ENCODE assay signal across 1 cellular context in the genomic region with DNA sequence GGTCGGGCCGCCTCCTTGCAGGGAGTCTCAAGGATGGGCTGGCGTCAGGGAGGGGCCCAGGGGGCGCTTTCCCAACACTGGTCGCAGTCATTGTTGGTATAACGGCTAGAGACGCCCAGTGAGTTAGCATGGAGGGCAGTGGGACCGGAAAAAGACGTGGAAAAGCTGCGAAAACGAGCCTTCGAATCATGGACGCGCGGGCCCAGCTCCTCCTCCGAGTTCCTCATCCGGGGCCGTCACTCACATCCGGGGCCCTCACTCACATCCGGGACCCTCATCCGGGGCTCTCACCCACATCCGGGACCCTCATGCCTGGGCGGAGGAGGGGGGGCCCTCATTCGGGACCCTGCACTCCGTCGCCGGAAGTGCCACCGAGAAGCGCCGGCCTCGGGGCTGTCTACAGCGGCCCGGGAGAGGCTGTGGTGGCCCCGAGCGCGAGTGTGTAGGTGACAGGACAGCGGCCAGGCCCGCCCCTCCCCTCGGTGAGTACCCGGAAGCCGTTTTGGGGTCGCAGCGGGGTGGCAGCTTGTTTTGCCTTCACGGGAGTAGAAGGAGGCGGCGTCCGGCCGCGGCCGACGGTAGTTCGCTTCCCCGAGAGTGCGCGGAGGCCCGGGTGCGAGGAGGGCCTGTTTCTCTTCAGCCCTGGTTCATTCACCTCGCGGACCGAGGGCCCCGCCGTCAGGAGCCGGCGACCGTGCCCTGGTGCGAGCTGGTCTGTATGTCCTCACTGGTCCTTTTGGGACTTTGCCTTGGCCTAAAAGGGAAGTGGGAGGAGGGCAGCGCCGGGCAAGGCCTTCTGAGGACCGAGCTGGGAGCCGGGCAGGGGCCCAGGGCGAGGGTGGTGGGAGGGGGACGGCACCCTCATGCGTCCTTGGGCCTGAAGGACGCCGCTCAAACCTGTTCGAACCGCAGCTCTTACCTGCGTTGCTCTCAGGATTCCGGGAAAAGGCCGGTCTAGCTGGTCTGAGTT.
TF ChIP-seq lines count a peak whose summit lies in the region.

A gene with protein sequence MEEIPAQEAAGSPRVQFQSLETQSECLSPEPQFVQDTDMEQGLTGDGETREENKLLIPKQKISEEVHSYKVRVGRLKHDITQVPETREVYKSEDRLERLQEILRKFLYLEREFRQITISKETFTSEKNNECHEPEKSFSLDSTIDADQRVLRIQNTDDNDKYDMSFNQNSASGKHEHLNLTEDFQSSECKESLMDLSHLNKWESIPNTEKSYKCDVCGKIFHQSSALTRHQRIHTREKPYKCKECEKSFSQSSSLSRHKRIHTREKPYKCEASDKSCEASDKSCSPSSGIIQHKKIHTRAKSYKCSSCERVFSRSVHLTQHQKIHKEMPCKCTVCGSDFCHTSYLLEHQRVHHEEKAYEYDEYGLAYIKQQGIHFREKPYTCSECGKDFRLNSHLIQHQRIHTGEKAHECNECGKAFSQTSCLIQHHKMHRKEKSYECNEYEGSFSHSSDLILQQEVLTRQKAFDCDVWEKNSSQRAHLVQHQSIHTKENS (plus strand): TSS at position 337 of the 970 bp plus-strand sequence. CDS start 1,918 bp downstream, outside the sequence.

TF ChIP-seq in K562, 482 proteins besides CTCF, POLR2A, EP300 and RAD21 (continued from another document and continues in another):
- TF ChIP-seq IRF2 (CRISPR knock-in tag; IDR thresholded peaks at IDR 0.05) (no peak), ELF4 (CRISPR knock-in tag; IDR thresholded peaks at IDR 0.05) (no peak; the same call in 1 of the 2 replicates), TAF1 (IDR thresholded peaks at IDR 0.05; ENCODE audit: control insufficient read depth, extremely low read depth, insufficient read depth, low read length, severe bottlenecking) (peak; percentile 91), GATAD2A (IDR thresholded peaks at IDR 0.05) (no peak), CEBPG (CRISPR knock-in tag; IDR thresholded peaks at IDR 0.05) (peak; percentile 22; the same call in 1 of the 2 replicates), CEBPG (tag; conservative IDR thresholded peaks at IDR 0.05 in 1 of 2, IDR thresholded peaks at IDR 0.05 in 1 of 2) (no peak), DDX20 (tag; IDR thresholded peaks at IDR 0.05; ENCODE audit: low read depth) (no peak), ZNF143 (CRISPR knock-in tag; IDR thresholded peaks at IDR 0.05) (no peak), PCBP2 (IDR thresholded peaks at IDR 0.05; ENCODE audit: low read depth, low read length, poor library complexity, severe bottlenecking) (no peak), ILF3 (IDR thresholded peaks at IDR 0.05; ENCODE audit: borderline replicate concordance) (no peak; the same call in 1 of the 2 replicates), ZNF324 (CRISPR knock-in tag; IDR thresholded peaks at IDR 0.05) (no peak), NUFIP1 (IDR thresholded peaks at IDR 0.05; ENCODE audit: partially characterized antibody) (no peak), PHTF2 (CRISPR knock-in tag; IDR thresholded peaks at IDR 0.05) (no peak), ZEB2 (IDR thresholded peaks at IDR 0.05) (0 out of 2 replicates have a peak, but pooled peaks have one; percentile 20), POLR2AphosphoS2 (IDR thresholded peaks at IDR 0.05; ENCODE audit: low read length) (peak; percentile 84; the same call in 1 of the 2 replicates), SREBF2 (CRISPR knock-in tag; IDR thresholded peaks at IDR 0.05) (no peak), TCF3 (CRISPR knock-in tag; IDR thresholded peaks at IDR 0.05) (no peak), POLR2B (IDR thresholded peaks at IDR 0.05; ENCODE audit: low read depth, partially characterized antibody) (peak; percentile 91), EZH2 (IDR thresholded peaks at IDR 0.05; ENCODE audit: borderline replicate concordance, low read depth, low read length) (no peak), TRIM24 (IDR thresholded peaks at IDR 0.05) (peak in 1 of 2 experiments; percentile 43; a peak in 1 of 4 replicates), HNRNPK (IDR thresholded peaks at IDR 0.05; ENCODE audit: low read depth, low read length, poor library complexity, severe bottlenecking) (no peak), ETV6 (IDR thresholded peaks at IDR 0.05; ENCODE audit: borderline replicate concordance in 1 of 2, low read depth in 2 of 2, low read length in 1 of 2) (no peak; a peak in 1 of 4 replicates), ETV6 (CRISPR knock-in tag; IDR thresholded peaks at IDR 0.05; ENCODE audit: borderline replicate concordance) (no peak), ELF1 (tag; IDR thresholded peaks at IDR 0.05) (peak; percentile 95), NR3C1 (CRISPR knock-in tag; IDR thresholded peaks at IDR 0.05) (no peak; the same call in 1 of the 2 replicates), XRCC3 (IDR thresholded peaks at IDR 0.05) (no peak), LEF1 (IDR thresholded peaks at IDR 0.05) (0 out of 2 replicates have a peak, but pooled peaks have one; percentile 17), ZNF263 (CRISPR knock-in tag; IDR thresholded peaks at IDR 0.05; ENCODE audit: borderline replicate concordance) (peak; percentile 47; the same call in 1 of the 2 replicates), MAFF (IDR thresholded peaks at IDR 0.05; ENCODE audit: low read length) (no peak), ZC3H11A (IDR thresholded peaks at IDR 0.05; ENCODE audit: low read depth, low read length) (no peak), ZNF696 (CRISPR knock-in tag; conservative IDR thresholded peaks at IDR 0.05) (no peak)
- TF ChIP-seq, protein P1, sequence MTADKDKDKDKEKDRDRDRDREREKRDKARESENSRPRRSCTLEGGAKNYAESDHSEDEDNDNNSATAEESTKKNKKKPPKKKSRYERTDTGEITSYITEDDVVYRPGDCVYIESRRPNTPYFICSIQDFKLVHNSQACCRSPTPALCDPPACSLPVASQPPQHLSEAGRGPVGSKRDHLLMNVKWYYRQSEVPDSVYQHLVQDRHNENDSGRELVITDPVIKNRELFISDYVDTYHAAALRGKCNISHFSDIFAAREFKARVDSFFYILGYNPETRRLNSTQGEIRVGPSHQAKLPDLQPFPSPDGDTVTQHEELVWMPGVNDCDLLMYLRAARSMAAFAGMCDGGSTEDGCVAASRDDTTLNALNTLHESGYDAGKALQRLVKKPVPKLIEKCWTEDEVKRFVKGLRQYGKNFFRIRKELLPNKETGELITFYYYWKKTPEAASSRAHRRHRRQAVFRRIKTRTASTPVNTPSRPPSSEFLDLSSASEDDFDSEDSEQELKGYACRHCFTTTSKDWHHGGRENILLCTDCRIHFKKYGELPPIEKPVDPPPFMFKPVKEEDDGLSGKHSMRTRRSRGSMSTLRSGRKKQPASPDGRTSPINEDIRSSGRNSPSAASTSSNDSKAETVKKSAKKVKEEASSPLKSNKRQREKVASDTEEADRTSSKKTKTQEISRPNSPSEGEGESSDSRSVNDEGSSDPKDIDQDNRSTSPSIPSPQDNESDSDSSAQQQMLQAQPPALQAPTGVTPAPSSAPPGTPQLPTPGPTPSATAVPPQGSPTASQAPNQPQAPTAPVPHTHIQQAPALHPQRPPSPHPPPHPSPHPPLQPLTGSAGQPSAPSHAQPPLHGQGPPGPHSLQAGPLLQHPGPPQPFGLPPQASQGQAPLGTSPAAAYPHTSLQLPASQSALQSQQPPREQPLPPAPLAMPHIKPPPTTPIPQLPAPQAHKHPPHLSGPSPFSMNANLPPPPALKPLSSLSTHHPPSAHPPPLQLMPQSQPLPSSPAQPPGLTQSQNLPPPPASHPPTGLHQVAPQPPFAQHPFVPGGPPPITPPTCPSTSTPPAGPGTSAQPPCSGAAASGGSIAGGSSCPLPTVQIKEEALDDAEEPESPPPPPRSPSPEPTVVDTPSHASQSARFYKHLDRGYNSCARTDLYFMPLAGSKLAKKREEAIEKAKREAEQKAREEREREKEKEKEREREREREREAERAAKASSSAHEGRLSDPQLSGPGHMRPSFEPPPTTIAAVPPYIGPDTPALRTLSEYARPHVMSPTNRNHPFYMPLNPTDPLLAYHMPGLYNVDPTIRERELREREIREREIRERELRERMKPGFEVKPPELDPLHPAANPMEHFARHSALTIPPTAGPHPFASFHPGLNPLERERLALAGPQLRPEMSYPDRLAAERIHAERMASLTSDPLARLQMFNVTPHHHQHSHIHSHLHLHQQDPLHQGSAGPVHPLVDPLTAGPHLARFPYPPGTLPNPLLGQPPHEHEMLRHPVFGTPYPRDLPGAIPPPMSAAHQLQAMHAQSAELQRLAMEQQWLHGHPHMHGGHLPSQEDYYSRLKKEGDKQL (CRISPR knock-in tag; IDR thresholded peaks at IDR 0.05; ENCODE audit: borderline replicate concordance): 0 out of 2 replicates have a peak, but pooled peaks have one; percentile 46
- TF ChIP-seq, protein P2, sequence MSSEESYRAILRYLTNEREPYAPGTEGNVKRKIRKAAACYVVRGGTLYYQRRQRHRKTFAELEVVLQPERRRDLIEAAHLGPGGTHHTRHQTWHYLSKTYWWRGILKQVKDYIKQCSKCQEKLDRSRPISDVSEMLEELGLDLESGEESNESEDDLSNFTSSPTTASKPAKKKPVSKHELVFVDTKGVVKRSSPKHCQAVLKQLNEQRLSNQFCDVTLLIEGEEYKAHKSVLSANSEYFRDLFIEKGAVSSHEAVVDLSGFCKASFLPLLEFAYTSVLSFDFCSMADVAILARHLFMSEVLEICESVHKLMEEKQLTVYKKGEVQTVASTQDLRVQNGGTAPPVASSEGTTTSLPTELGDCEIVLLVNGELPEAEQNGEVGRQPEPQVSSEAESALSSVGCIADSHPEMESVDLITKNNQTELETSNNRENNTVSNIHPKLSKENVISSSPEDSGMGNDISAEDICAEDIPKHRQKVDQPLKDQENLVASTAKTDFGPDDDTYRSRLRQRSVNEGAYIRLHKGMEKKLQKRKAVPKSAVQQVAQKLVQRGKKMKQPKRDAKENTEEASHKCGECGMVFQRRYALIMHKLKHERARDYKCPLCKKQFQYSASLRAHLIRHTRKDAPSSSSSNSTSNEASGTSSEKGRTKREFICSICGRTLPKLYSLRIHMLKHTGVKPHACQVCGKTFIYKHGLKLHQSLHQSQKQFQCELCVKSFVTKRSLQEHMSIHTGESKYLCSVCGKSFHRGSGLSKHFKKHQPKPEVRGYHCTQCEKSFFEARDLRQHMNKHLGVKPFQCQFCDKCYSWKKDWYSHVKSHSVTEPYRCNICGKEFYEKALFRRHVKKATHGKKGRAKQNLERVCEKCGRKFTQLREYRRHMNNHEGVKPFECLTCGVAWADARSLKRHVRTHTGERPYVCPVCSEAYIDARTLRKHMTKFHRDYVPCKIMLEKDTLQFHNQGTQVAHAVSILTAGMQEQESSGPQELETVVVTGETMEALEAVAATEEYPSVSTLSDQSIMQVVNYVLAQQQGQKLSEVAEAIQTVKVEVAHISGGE (CRISPR knock-in tag; IDR thresholded peaks at IDR 0.05): peak in 1 of 3 experiments; percentile 89; a peak in 3 of 6 replicates
- TF ChIP-seq, protein P3, sequence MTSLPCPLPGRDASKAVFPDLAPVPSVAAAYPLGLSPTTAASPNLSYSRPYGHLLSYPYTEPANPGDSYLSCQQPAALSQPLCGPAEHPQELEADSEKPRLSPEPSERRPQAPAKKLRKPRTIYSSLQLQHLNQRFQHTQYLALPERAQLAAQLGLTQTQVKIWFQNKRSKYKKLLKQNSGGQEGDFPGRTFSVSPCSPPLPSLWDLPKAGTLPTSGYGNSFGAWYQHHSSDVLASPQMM (CRISPR knock-in tag; IDR thresholded peaks at IDR 0.05): no peak
- TF ChIP-seq, protein P4, sequence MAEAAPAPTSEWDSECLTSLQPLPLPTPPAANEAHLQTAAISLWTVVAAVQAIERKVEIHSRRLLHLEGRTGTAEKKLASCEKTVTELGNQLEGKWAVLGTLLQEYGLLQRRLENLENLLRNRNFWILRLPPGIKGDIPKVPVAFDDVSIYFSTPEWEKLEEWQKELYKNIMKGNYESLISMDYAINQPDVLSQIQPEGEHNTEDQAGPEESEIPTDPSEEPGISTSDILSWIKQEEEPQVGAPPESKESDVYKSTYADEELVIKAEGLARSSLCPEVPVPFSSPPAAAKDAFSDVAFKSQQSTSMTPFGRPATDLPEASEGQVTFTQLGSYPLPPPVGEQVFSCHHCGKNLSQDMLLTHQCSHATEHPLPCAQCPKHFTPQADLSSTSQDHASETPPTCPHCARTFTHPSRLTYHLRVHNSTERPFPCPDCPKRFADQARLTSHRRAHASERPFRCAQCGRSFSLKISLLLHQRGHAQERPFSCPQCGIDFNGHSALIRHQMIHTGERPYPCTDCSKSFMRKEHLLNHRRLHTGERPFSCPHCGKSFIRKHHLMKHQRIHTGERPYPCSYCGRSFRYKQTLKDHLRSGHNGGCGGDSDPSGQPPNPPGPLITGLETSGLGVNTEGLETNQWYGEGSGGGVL (CRISPR knock-in tag; IDR thresholded peaks at IDR 0.05): no peak
- TF ChIP-seq, protein P5, sequence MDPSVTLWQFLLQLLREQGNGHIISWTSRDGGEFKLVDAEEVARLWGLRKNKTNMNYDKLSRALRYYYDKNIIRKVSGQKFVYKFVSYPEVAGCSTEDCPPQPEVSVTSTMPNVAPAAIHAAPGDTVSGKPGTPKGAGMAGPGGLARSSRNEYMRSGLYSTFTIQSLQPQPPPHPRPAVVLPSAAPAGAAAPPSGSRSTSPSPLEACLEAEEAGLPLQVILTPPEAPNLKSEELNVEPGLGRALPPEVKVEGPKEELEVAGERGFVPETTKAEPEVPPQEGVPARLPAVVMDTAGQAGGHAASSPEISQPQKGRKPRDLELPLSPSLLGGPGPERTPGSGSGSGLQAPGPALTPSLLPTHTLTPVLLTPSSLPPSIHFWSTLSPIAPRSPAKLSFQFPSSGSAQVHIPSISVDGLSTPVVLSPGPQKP (CRISPR knock-in tag; IDR thresholded peaks at IDR 0.05): no peak
- TF ChIP-seq, protein P6, sequence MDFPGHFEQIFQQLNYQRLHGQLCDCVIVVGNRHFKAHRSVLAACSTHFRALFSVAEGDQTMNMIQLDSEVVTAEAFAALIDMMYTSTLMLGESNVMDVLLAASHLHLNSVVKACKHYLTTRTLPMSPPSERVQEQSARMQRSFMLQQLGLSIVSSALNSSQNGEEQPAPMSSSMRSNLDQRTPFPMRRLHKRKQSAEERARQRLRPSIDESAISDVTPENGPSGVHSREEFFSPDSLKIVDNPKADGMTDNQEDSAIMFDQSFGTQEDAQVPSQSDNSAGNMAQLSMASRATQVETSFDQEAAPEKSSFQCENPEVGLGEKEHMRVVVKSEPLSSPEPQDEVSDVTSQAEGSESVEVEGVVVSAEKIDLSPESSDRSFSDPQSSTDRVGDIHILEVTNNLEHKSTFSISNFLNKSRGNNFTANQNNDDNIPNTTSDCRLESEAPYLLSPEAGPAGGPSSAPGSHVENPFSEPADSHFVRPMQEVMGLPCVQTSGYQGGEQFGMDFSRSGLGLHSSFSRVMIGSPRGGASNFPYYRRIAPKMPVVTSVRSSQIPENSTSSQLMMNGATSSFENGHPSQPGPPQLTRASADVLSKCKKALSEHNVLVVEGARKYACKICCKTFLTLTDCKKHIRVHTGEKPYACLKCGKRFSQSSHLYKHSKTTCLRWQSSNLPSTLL (IDR thresholded peaks at IDR 0.05): no peak
- TF ChIP-seq, protein P7, sequence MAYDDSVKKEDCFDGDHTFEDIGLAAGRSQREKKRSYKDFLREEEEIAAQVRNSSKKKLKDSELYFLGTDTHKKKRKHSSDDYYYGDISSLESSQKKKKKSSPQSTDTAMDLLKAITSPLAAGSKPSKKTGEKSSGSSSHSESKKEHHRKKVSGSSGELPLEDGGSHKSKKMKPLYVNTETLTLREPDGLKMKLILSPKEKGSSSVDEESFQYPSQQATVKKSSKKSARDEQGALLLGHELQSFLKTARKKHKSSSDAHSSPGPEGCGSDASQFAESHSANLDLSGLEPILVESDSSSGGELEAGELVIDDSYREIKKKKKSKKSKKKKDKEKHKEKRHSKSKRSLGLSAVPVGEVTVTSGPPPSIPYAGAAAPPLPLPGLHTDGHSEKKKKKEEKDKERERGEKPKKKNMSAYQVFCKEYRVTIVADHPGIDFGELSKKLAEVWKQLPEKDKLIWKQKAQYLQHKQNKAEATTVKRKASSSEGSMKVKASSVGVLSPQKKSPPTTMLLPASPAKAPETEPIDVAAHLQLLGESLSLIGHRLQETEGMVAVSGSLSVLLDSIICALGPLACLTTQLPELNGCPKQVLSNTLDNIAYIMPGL (CRISPR knock-in tag; IDR thresholded peaks at IDR 0.05): peak; percentile 82; the same call in 1 of the 2 replicates
